1 cellular context compared by ENCODE assay signal in the genomic region with DNA sequence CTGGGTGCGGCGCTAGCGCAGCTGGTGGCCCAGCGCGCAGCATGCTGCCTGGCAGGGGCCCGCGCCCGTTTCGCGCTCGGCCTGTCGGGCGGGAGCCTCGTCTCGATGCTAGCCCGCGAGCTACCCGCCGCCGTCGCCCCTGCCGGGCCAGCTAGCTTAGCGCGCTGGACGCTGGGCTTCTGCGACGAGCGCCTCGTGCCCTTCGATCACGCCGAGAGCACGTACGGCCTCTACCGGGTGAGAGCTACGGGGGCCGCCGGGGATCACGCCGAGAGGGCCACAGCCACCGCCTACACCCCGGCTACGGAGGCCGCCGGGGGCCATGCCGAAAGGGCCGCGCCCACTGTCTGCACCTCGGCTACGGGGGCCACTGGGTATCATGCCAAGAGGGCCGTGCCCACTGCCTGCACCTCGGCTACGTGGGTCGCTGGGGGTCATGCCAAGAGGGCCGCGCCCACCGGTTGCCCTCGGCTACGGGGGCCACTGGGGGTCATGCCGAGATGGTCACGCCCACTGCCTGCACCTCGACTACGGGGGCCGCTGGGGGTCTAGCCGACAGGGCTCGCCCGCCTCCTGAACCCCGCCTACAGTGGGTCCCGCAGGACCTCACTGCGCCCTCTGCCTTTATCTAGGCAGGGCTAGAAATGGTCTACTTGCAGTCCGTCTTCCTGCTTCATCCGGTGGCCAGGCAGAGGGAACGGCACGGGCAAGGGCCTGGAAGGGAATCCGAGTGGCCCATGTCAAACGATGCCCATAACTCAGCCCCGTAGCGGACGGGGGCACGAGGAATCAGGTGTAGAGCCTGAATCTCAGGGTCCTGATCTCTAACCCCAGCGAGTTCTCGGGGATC.
TF ChIP-seq lines count a peak whose summit lies in the region.

No MANE protein-coding gene starts in this region.

TF ChIP-seq in HepG2, 621 proteins besides CTCF, POLR2A, EP300 and RAD21 (continued from another document):
- TF ChIP-seq ZNF629 (CRISPR knock-in tag; conservative IDR thresholded peaks at IDR 0.05) (0 out of 2 replicates have a peak, but pooled peaks have one; percentile 21), ZFYVE20 (CRISPR knock-in tag; IDR thresholded peaks at IDR 0.05; ENCODE audit: borderline replicate concordance, low read depth) (peak; percentile 75; the same call in 1 of the 2 replicates), REL (CRISPR knock-in tag; conservative IDR thresholded peaks at IDR 0.05) (peak; percentile 72; the same call in 1 of the 2 replicates), PLRG1 (conservative IDR thresholded peaks at IDR 0.05) (no peak), YY1 (IDR thresholded peaks at IDR 0.05; ENCODE audit: insufficient read depth, insufficient replicate concordance, low read depth, low read length) (peak; percentile 74)
- TF ChIP-seq, protein P1, sequence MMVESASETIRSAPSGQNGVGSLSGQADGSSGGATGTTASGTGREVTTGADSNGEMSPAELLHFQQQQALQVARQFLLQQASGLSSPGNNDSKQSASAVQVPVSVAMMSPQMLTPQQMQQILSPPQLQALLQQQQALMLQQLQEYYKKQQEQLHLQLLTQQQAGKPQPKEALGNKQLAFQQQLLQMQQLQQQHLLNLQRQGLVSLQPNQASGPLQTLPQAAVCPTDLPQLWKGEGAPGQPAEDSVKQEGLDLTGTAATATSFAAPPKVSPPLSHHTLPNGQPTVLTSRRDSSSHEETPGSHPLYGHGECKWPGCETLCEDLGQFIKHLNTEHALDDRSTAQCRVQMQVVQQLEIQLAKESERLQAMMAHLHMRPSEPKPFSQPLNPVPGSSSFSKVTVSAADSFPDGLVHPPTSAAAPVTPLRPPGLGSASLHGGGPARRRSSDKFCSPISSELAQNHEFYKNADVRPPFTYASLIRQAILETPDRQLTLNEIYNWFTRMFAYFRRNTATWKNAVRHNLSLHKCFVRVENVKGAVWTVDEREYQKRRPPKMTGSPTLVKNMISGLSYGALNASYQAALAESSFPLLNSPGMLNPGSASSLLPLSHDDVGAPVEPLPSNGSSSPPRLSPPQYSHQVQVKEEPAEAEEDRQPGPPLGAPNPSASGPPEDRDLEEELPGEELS (CRISPR knock-in tag; IDR thresholded peaks at IDR 0.05) = no peak
- TF ChIP-seq, protein P2, sequence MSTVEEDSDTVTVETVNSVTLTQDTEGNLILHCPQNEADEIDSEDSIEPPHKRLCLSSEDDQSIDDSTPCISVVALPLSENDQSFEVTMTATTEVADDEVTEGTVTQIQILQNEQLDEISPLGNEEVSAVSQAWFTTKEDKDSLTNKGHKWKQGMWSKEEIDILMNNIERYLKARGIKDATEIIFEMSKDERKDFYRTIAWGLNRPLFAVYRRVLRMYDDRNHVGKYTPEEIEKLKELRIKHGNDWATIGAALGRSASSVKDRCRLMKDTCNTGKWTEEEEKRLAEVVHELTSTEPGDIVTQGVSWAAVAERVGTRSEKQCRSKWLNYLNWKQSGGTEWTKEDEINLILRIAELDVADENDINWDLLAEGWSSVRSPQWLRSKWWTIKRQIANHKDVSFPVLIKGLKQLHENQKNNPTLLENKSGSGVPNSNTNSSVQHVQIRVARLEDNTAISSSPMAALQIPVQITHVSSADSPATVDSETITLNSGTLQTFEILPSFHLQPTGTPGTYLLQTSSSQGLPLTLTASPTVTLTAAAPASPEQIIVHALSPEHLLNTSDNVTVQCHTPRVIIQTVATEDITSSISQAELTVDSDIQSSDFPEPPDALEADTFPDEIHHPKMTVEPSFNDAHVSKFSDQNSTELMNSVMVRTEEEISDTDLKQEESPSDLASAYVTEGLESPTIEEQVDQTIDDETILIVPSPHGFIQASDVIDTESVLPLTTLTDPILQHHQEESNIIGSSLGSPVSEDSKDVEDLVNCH (CRISPR knock-in tag; IDR thresholded peaks at IDR 0.05) = peak; percentile 90; the same call in 1 of the 2 replicates
